ENCODE assay signal across 8 cellular contexts in the genomic region with DNA sequence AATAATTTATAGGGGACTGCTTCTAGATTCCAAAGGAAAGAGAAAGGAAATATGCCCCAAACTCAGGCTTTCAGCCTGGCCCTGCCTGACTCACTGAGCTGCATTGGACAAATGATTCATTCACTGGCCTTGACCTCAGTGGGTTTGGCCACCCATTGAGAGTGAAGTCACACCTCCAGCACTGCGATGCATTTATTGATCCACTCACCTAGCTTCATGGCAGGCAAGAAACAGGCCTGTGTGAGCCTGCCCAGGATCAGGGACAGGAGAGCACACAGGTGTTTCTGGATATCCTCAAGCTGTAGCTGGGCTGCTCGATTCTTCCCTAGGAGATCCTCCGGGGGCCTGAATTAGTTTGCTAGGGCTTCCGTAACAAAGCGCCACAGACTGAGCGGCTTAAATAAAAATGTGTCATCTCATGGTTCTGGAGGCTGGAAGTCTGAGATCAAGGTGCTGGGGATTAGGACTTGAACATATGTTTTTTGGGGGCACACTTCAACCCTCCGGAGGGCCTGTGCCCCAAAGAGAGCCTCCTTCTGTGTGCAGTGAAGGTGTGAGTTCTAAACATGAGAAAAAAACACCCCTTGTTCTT. TPM values are rescaled to one million over a fixed set of nuclear protein-coding genes. Genes with fewer than 3 reads are reported as not detected.
A peak's percentile ranks its signal among the peaks of the same experiment; 100 is the strongest.
DNase-seq lines count a peak whose midpoint lies in the region; ATAC-seq and TF ChIP-seq lines count a peak whose summit lies in the region.

No MANE protein-coding gene starts in this region.

- H3K4me1 ChIP-seq in muscle layer of colon (ENCODE audit: insufficient read depth, low read length) (peaks cover 14% of the 10 kb centered on the region), H9 (ENCODE audit: insufficient read depth, low read length) (no peaks in the 10 kb centered on the region)

- no peak overlapping the region for H2BK120ac ChIP-seq in H9 (ENCODE audit: low read depth, low read length, poor library complexity, severe bottlenecking)

- no CpG with 5 or more reads among the region's 7 CpGs for WGBS in H9 (ENCODE audit: extremely low coverage, insufficient read length, low lambda C conversion rate)

- no peak overlapping the region for H2BK5ac ChIP-seq in H9 (ENCODE audit: insufficient read length, low read length)

- H3K4me2 ChIP-seq in H9 (ENCODE audit: insufficient read depth, insufficient read length, low read length): no peak overlapping the region

- H3K4me3 ChIP-seq in muscle layer of colon (ENCODE audit: low read depth in 1 of 2, low read length in 2 of 2): no peak overlapping the region

- no peaks in the 10 kb centered on the region for H3K79me2 ChIP-seq in H9 (ENCODE audit: insufficient read depth, low read length)

- no peaks in the 10 kb centered on the region for H3K36me3 Mint-ChIP-seq in brain
- H3K36me3 Mint-ChIP-seq in H9 (ENCODE audit: insufficient read depth in 1 of 3, low read depth in 3 of 3): no peaks in the 10 kb centered on the region

- no peak overlapping the region for H3T11ph ChIP-seq in H9 (ENCODE audit: low read length)

- no peak overlapping the region for H4K8ac ChIP-seq in H9 (replicated peaks; ENCODE audit: insufficient read length, low read depth, low read length)

- H3K36me3 ChIP-seq in muscle layer of colon (ENCODE audit: insufficient read depth, low read length): no peaks in the 10 kb centered on the region

- H3K4ac ChIP-seq in H9 (ENCODE audit: low read depth, low read length): no peak overlapping the region

- TF ChIP-seq CTCF in brain (conservative IDR thresholded peaks at IDR 0.05): no peak
- no peak for TF ChIP-seq CTCF in H9 (conservative IDR thresholded peaks at IDR 0.05)

- no peak overlapping the region for H3K14ac ChIP-seq in H9 (ENCODE audit: insufficient read depth, low read length)

- H2AK5ac ChIP-seq in H9 (ENCODE audit: insufficient read length, low read length): no peak overlapping the region

- no peak overlapping the region for H2BK20ac ChIP-seq in H9 (ENCODE audit: low read depth, low read length, poor library complexity, severe bottlenecking)

- no peak overlapping the region for H2BK15ac ChIP-seq in H9 (ENCODE audit: low read depth, low read length)

- H2BK12ac ChIP-seq in H9 (ENCODE audit: insufficient read length, low read depth, low read length): no peak overlapping the region

- H3K9ac ChIP-seq in muscle layer of colon (ENCODE audit: low read length): no peak overlapping the region
- H3K9ac ChIP-seq in H9 (ENCODE audit: extremely low read depth, insufficient read length, low read length): no peak overlapping the region

- H3K18ac ChIP-seq in H9 (ENCODE audit: insufficient read length, low read depth, low read length): no peak overlapping the region

- H3K9me3 ChIP-seq in muscle layer of colon (ENCODE audit: low read length): no peaks in the 10 kb centered on the region
- H3K9me3 ChIP-seq in H9 (ENCODE audit: control insufficient read depth, low read depth, low read length): no peaks in the 10 kb centered on the region

- H2AFZ ChIP-seq in H9 (ENCODE audit: low read length): no peak overlapping the region

- H3K27ac ChIP-seq in muscle layer of colon (ENCODE audit: low read depth, low read length) (peak overlapping the region; percentile 42), H9 (ENCODE audit: insufficient read length, low read depth, low read length) (no peak overlapping the region)

- no peaks in the 10 kb centered on the region for H4K20me1 ChIP-seq in H9 (ENCODE audit: control insufficient read depth, insufficient read depth, insufficient read length)

- H3K79me1 ChIP-seq in H9 (ENCODE audit: insufficient read depth, low read depth, low read length, poor library complexity, severe bottlenecking): no peaks in the 10 kb centered on the region

- H3K27me3 ChIP-seq in muscle layer of colon (ENCODE audit: control insufficient read depth in 1 of 2, insufficient read depth in 2 of 2, low read length in 2 of 2): no peaks in the 10 kb centered on the region
- H3K27me3 ChIP-seq in H9 (ENCODE audit: insufficient read depth, low read length): no peaks in the 10 kb centered on the region; the same call in 1 of the 2 replicates

- H3K4me3 Mint-ChIP-seq in brain (peak overlapping the region in 3 of 5 experiments; percentile 10 to 53 (median 15)), H9 (no peak overlapping the region)

- ATAC-seq in HG03432 (IDR thresholded peaks at IDR 0.05; ENCODE audit: unreplicated experiment): no peak
- no peak for ATAC-seq in GM21619 (IDR thresholded peaks at IDR 0.05; ENCODE audit: unreplicated experiment)

- peaks cover 0 to 3% (median 0%) of the 10 kb centered on the region in 5 experiments for H3K9me3 Mint-ChIP-seq in brain
- H3K9me3 Mint-ChIP-seq in H9: no peaks in the 10 kb centered on the region; a peak in 1 of 5 replicates

- no peak overlapping the region for H4K91ac ChIP-seq in H9 (ENCODE audit: insufficient read length, low read depth, low read length)

- DNase-seq in AG08396 (ENCODE audit: low spot score) (peak; percentile 78), HuH-7 (ENCODE audit: low spot score) (peak; percentile 62), NCI-H510A (lab: John Stamatoyannopoulos, UW) (no peak), H9 (no peak)

- H3K23ac ChIP-seq in H9 (ENCODE audit: insufficient read length, low read depth, low read length): no peak overlapping the region

- H3K27me3 Mint-ChIP-seq in brain (peaks cover 4% of the 10 kb centered on the region), H9 (ENCODE audit: low read depth) (peaks cover 27% of the 10 kb centered on the region)

- no peaks in the 10 kb centered on the region for H3K23me2 ChIP-seq in H9 (ENCODE audit: insufficient read length, low read depth, low read length, poor library complexity, severe bottlenecking)

- H3K4me1 Mint-ChIP-seq in brain (peaks cover 31% of the 10 kb centered on the region), H9 (peaks cover 12 to 15% of the 10 kb centered on the region in 2 experiments)

- H3K56ac ChIP-seq in H9 (ENCODE audit: insufficient read length, low read depth, low read length): no peak overlapping the region

- no peak overlapping the region for H4K5ac ChIP-seq in H9 (ENCODE audit: insufficient read length, low read depth, low read length)

- peak overlapping the region in 4 of 5 experiments; percentile 59 to 90 (median 80) for H3K27ac Mint-ChIP-seq in brain
- H3K27ac Mint-ChIP-seq in H9: no peak overlapping the region

RNA-seq across cellular contexts. Expression of a gene that starts 7.3 kb away (rescaled TPM):
- 33.1 TPM for polyA plus RNA-seq in brain (ENCODE audit: insufficient read depth, low read depth, low replicate concordance)
- 10.9 and 11.3 TPM in 2 replicates for total RNA-seq in H9 (2021)

RNA-seq across cellular contexts. Expression of a gene that starts 55.7 kb away (rescaled TPM):
- 73.3 TPM for polyA plus RNA-seq in brain (ENCODE audit: insufficient read depth, low read depth, low replicate concordance)
- total RNA-seq in H9 (2021): 74.2 and 77.0 TPM in 2 replicates

Comparison
In these comparisons a context has a peak if more than half of its experiments do, and no peak if none do; other contexts are left out.
1. DNase-seq: peak in AG08396 (single experiment) and HuH-7 (single experiment); none in NCI-H510A (single experiment) and H9 (single experiment).
2. H3K27ac Mint-ChIP-seq: peak in brain (4 of 5); none in H9 (0 of 3).
3. H3K4me3 Mint-ChIP-seq: peak in brain (3 of 5); none in H9 (0 of 2).